In the genomic region with DNA sequence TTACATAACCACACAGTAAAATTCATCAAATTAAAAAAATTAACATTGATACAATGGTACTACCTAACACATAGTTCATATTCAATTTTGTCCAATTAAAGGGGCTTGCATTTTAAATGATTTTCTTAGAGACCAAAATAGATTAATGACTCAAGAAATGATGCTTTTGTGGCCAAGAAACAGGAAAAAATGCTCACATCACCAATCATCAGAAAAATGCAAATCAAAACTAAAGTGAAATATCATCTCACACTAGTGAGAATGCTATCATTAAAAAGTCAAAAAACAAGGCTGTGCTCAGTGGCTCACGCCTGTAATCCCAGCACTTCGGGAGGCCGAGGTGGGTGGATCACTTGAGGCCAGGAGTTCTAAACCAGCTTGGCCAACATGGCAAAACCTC, we compare ENCODE assay signal across 33 cellular contexts.
"Had no signal": no experiment of that assay in that cellular context is flagged by ENCODE, and none has a peak within 500 bp of the region (broad histone marks: within the 10 kb centered on the region; RNA-seq: fewer than 3 reads in every experiment).

No MANE protein-coding gene starts in this region.

- H3K9me3 ChIP-seq: adrenal gland, ascending aorta, body of pancreas, breast epithelium had no signal

- H3K27ac ChIP-seq: adrenal gland, ascending aorta, body of pancreas, brain microvascular endothelial cell, breast epithelium, cardiac muscle cell had no signal

- H3K36me3 ChIP-seq: adrenal gland, ascending aorta, brain microvascular endothelial cell, breast epithelium, cardiac muscle cell had no signal

- ATAC-seq: activated naive CD4-positive, alpha-beta T cell treated with anti-CD3 and anti-CD28 coated beads, Interleukin-2, amount 50 U/mL, for 72 hours; activated naive CD8-positive, alpha-beta T cell treated with anti-CD3 and anti-CD28 coated beads, Interleukin-2, amount 50 U/mL, for 24 hours; activated T-cell treated with anti-CD3 and anti-CD28 coated beads, Interleukin-2, amount 50 U/mL, for 4 hours; activated T-cell treated with anti-CD3 and anti-CD28 coated beads, Interleukin-2, amount 50 U/mL, for 72 hours; activated T-helper 17 cell treated with anti-CD3 and anti-CD28 coated beads, Interleukin-2, amount 50 U/mL, for 72 hours; body of pancreas had no signal

- H3K4me3 ChIP-seq: adrenal gland, ascending aorta, body of pancreas, breast epithelium, cardiac muscle cell had no signal

- H3K4me1 ChIP-seq: adrenal gland, ascending aorta, body of pancreas, breast epithelium had no signal

- DNase-seq: activated effector memory CD4-positive, alpha-beta T cell treated with anti-CD3 and anti-CD28 coated beads, Interleukin-2, amount 50 U/mL, for 16 hours; activated effector memory CD4-positive, alpha-beta T cell treated with Interleukin-2 at 50 U/mL for 16 hours; activated gamma-delta T cell; activated gamma-delta T cell treated with Interleukin-2 at 50 U/mL for 16 hours; activated naive CD4-positive, alpha-beta T cell; activated naive CD4-positive, alpha-beta T cell treated with anti-CD3 and anti-CD28 coated beads for 36 hours; activated naive CD4-positive, alpha-beta T cell treated with anti-CD3 and anti-CD28 coated beads, Interleukin-2, amount 10 ng/mL, durations not matched to agents 7 days and 5 days; activated naive CD4-positive, alpha-beta T cell treated with anti-CD3 and anti-CD28 coated beads, Interleukin-2, amount 50 U/mL, for 16 hours; activated naive CD4-positive, alpha-beta T cell treated with Interleukin-2 at 50 U/mL for 16 hours; activated naive CD8-positive, alpha-beta T cell treated with anti-CD3 and anti-CD28 coated beads for 36 hours; activated naive CD8-positive, alpha-beta T cell treated with anti-CD3 and anti-CD28 coated beads, Interleukin-2, amount 10 ng/mL, durations not matched to agents 7 days and 5 days; activated naive CD8-positive, alpha-beta T cell treated with anti-CD3 and anti-CD28 coated beads, Interleukin-2, amount 50 U/mL, for 24 hours; activated T-cell treated with anti-CD3 and anti-CD28 coated beads, Interleukin-2, amount 50 U/mL, for 4 hours; activated T-cell treated with anti-CD3 and anti-CD28 coated beads, Interleukin-2, amount 50 U/mL, for 48 hours; activated T-cell treated with anti-CD3 and anti-CD28 coated beads, Interleukin-2, amount 50 U/mL, for 72 hours; adrenal gland; amniotic stem cell; amygdala; anterior cingulate cortex; aorta; body of pancreas; brain microvascular endothelial cell; caudate nucleus; central memory CD4-positive, alpha-beta T cell; cerebellar nuclear complex had no signal

- FAIRE-seq: astrocyte, bronchial epithelial cell, colon had no signal

- H3K27me3 ChIP-seq: adrenal gland, ascending aorta, body of pancreas, brain microvascular endothelial cell, breast epithelium, cardiac muscle cell had no signal
